ENCODE assay signal across 8 cellular contexts in the genomic region with DNA sequence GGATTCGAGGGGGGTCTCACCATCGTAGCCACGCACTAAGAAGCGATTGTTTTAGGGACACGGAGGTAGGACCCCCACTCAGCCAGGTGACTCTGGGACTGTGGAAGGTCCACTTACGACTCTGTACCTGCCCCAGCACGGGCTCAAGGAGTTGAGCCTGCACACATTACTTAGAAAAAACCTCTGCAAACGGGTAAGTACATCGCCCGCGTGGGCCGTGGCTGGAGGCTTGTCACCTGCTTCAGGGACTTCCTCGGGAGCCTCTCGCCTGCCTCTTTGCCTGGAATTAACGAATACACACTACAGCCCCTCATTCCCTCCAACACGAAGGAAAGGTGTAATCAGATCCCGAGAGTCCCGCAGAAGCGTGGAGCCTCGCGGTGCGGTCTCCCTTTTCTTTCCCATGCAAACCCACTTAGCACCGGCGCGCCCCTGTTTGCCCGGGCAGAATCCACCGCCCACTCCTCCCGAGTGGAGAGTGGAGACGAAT. TPM values are rescaled to one million over a fixed set of nuclear protein-coding genes. Genes with fewer than 3 reads are reported as not detected.
DNase-seq lines count a peak whose midpoint lies in the region; FAIRE-seq and TF ChIP-seq lines count a peak whose summit lies in the region.

No MANE protein-coding gene starts in this region.

- H3K4me3 ChIP-seq in iPS-18a (ENCODE audit: low read length) = peak overlapping the region; percentile 81
- H3K4me3 ChIP-seq in stomach = peak overlapping the region; percentile 63 to 76 (median 68)

- intact Hi-C loops in activated naive CD4-positive, alpha-beta T cell treated with anti-CD3 and anti-CD28 coated beads for 36 hours (cut with micrococcal nuclease) = loop anchor here (1.0 kb wide), 1 partner anchor 99 kb away; no protein-coding TSS in a partner anchor
- intact Hi-C loops in stomach (cut with DNase I; ENCODE audit: low total_unique reads) = no loop called here

- peak overlapping the region; percentile 76 for H3K9ac ChIP-seq in iPS-18a (ENCODE audit: low read length)

- H3K9me3 ChIP-seq in iPS-18a (ENCODE audit: control insufficient read depth, low read depth, low read length) = no peaks in the 10 kb centered on the region
- H3K9me3 ChIP-seq in stomach = no peaks in the 10 kb centered on the region

- H3K4me1 Mint-ChIP-seq in activated naive CD4-positive, alpha-beta T cell treated with anti-CD3 and anti-CD28 coated beads for 36 hours (ENCODE audit: low read depth) = peaks cover 12% of the 10 kb centered on the region

- peak overlapping the region; percentile 67 for H3K4me3 Mint-ChIP-seq in activated naive CD4-positive, alpha-beta T cell treated with anti-CD3 and anti-CD28 coated beads for 36 hours

- peak overlapping the region; percentile 71 for H3K27ac ChIP-seq in iPS-18a (ENCODE audit: low read length)
- H3K27ac ChIP-seq in stomach = peak overlapping the region in 4 of 5 donors; percentile 66 to 79 (median 72)

- no peak for FAIRE-seq in HTR-8/SVneo (lab: Jason Lieb, UNC)

- CTCF ChIA-PET in activated naive CD4-positive, alpha-beta T cell treated with anti-CD3 and anti-CD28 coated beads for 36 hours (lab: Charles Lee) = no interaction called here

- H3K27me3 Mint-ChIP-seq in activated naive CD4-positive, alpha-beta T cell treated with anti-CD3 and anti-CD28 coated beads for 36 hours (ENCODE audit: low read depth) = peaks cover 53% of the 10 kb centered on the region

- TF ChIP-seq POLR2A in stomach (IDR thresholded peaks at IDR 0.05) = no peak

- no peak for TF ChIP-seq EP300 in stomach (IDR thresholded peaks at IDR 0.05)

- peak; percentile 22 for DNase-seq in activated naive CD4-positive, alpha-beta T cell treated with anti-CD3 and anti-CD28 coated beads for 36 hours
- DNase-seq in activated naive CD4-positive, alpha-beta T cell (lab: John Stamatoyannopoulos, UW) = no peak
- DNase-seq in activated CD8-positive, alpha-beta memory T cell treated with anti-CD3 and anti-CD28 coated beads, Interleukin-2, amount 50 U/mL, for 48 hours = peak; percentile 61
- no peak for DNase-seq in stomach
- DNase-seq in HTR-8/SVneo (ENCODE audit: insufficient read length, low spot score) = no peak
- no peak for DNase-seq in NCI-H2196 (lab: John Stamatoyannopoulos, UW; ENCODE audit: unreplicated experiment)
- DNase-seq in HuH-7 (ENCODE audit: low spot score) = no peak

- H3K4me1 ChIP-seq in iPS-18a (ENCODE audit: control insufficient read depth, low read depth, low read length) (peaks cover 38% of the 10 kb centered on the region), stomach (peaks cover 23 to 34% (median 29%) of the 10 kb centered on the region in 4 donors)

- no peak overlapping the region for H3K27ac Mint-ChIP-seq in activated naive CD4-positive, alpha-beta T cell treated with anti-CD3 and anti-CD28 coated beads for 36 hours

- H3K9me3 Mint-ChIP-seq in activated naive CD4-positive, alpha-beta T cell treated with anti-CD3 and anti-CD28 coated beads for 36 hours = no peaks in the 10 kb centered on the region

- H3K36me3 ChIP-seq in iPS-18a (ENCODE audit: control insufficient read depth, low read depth, low read length) (peaks cover 43% of the 10 kb centered on the region), stomach (no peaks in the 10 kb centered on the region)

- 4 to 7% (median 6%) methylated on average over 28 to 29 of the region's 29 CpGs for WGBS in stomach, 5 donors

- no peaks in the 10 kb centered on the region for H3K36me3 Mint-ChIP-seq in activated naive CD4-positive, alpha-beta T cell treated with anti-CD3 and anti-CD28 coated beads for 36 hours (ENCODE audit: low read depth)

- no peaks in the 10 kb centered on the region for H3K27me3 ChIP-seq in iPS-18a (ENCODE audit: control insufficient read depth, insufficient read depth, low read length)
- H3K27me3 ChIP-seq in stomach = peaks cover 0 to 34% (median 0%) of the 10 kb centered on the region in 3 donors

- TF ChIP-seq CTCF in stomach (IDR thresholded peaks at IDR 0.05) = no peak

RNA-seq across cellular contexts. Expression of a gene that starts 0.8 kb away (rescaled TPM):
- 1 to 10 TPM in 1 of 2 experiments, under 1 TPM in 1; 0.98 to 1.8 TPM for total RNA-seq in activated naive CD4-positive, alpha-beta T cell treated with anti-CD3 and anti-CD28 coated beads for 36 hours
- 100 to 1,000 TPM in 1 of 5 donors, 10 to 100 TPM in 3, 1 to 10 TPM in 1; 4.7 to 241 (median 30.4) TPM for total RNA-seq in stomach
- 1 to 10 TPM; 2.9 to 3.8 (median 3.5) TPM for polyA plus RNA-seq in stomach

Comparison
In these comparisons a context has a peak if more than half of its experiments do, and no peak if none do; other contexts are left out.
1. DNase-seq: peak in activated naive CD4-positive, alpha-beta T cell treated with anti-CD3 and anti-CD28 coated beads for 36 hours (single experiment) and activated CD8-positive, alpha-beta memory T cell treated with anti-CD3 and anti-CD28 coated beads, Interleukin-2, amount 50 U/mL, for 48 hours (single experiment); none in activated naive CD4-positive, alpha-beta T cell (0 of 4), stomach (single experiment), HTR-8/SVneo (single experiment), NCI-H2196 (single experiment) and HuH-7 (single experiment).